In genomic region chr2:190575263-190575662, GRCh38 we compare ENCODE assay signal across 21 cellular contexts. TPM values are rescaled to one million over a fixed set of nuclear protein-coding genes. Genes with fewer than 3 reads are reported as not detected.
DNase-seq lines count a peak whose midpoint lies in the region; ATAC-seq and TF ChIP-seq lines count a peak whose summit lies in the region.
"Had no signal": no experiment of that assay in that cellular context is flagged by ENCODE, and none has a peak within 500 bp of the region (broad histone marks: within the 10 kb centered on the region; RNA-seq: fewer than 3 reads in every experiment).

No MANE protein-coding gene starts in this region.

- H3K27me3 Mint-ChIP-seq in CD4-positive, alpha-beta T cell: no peaks in the 10 kb centered on the region
- no peaks in the 10 kb centered on the region for H3K27me3 Mint-ChIP-seq in CD8-positive, alpha-beta T cell (ENCODE audit: low read depth)
- no peaks in the 10 kb centered on the region for H3K27me3 Mint-ChIP-seq in T-helper 2 cell treated with Interferon-gamma antibody and Interleukin-4, amounts not matched to agents 5 μg/mL and 100 μg/mL, for 36 hours (ENCODE audit: low read depth)
- no peaks in the 10 kb centered on the region for H3K27me3 Mint-ChIP-seq in naive thymus-derived CD4-positive, alpha-beta T cell

- no peaks in the 10 kb centered on the region for H3K9me3 ChIP-seq in CD4-positive, alpha-beta T cell (ENCODE audit: control insufficient read depth, low read length)
- H3K9me3 ChIP-seq in CD8-positive, alpha-beta T cell (ENCODE audit: low read length): no peaks in the 10 kb centered on the region
- no peaks in the 10 kb centered on the region for H3K9me3 ChIP-seq in naive thymus-derived CD4-positive, alpha-beta T cell (ENCODE audit: control insufficient read depth in 2 of 3, low read length in 3 of 3)

- POLR2A ChIA-PET in CD4-positive, alpha-beta T cell (lab: Charles Lee): interaction anchor here (0.5 to 1.5 kb wide), 4 partner anchors 9 to 42 kb away, joined by 3 read pairs; no protein-coding TSS in a partner anchor
- POLR2A ChIA-PET in CD8-positive, alpha-beta T cell (lab: Charles Lee): interaction anchor here (0.6 to 1.0 kb wide), 5 partner anchors 24 to 715 kb away, joined by 3 to 5 read pairs (median 3); no protein-coding TSS in a partner anchor
- POLR2A ChIA-PET in naive thymus-derived CD4-positive, alpha-beta T cell (lab: Charles Lee): interaction anchor here (0.6 to 0.8 kb wide), 2 partner anchors 22 to 42 kb away, joined by 3 to 6 read pairs; no protein-coding TSS in a partner anchor

- H3K27ac Mint-ChIP-seq in CD4-positive, alpha-beta T cell: peak overlapping the region; percentile 58
- peak overlapping the region; percentile 58 for H3K27ac Mint-ChIP-seq in CD8-positive, alpha-beta T cell
- H3K27ac Mint-ChIP-seq in T-helper 2 cell treated with Interferon-gamma antibody and Interleukin-4, amounts not matched to agents 5 μg/mL and 100 μg/mL, for 36 hours: peak overlapping the region; percentile 35
- H3K27ac Mint-ChIP-seq in naive thymus-derived CD4-positive, alpha-beta T cell: peak overlapping the region in 8 of 9 donors; percentile 72 to 88 (median 81)
- H3K27ac Mint-ChIP-seq: HFFc6 had no signal

- no peak overlapping the region for H3K4me3 Mint-ChIP-seq in CD4-positive, alpha-beta T cell
- peak overlapping the region; percentile 13 for H3K4me3 Mint-ChIP-seq in CD8-positive, alpha-beta T cell
- peak overlapping the region; percentile 3 for H3K4me3 Mint-ChIP-seq in T-helper 2 cell treated with Interferon-gamma antibody and Interleukin-4, amounts not matched to agents 5 μg/mL and 100 μg/mL, for 36 hours
- H3K4me3 Mint-ChIP-seq in naive thymus-derived CD4-positive, alpha-beta T cell: peak overlapping the region in 7 of 10 donors; percentile 25 to 67 (median 61)
- H3K4me3 Mint-ChIP-seq: HFFc6 had no signal

- H3K36me3 Mint-ChIP-seq in CD4-positive, alpha-beta T cell (ENCODE audit: low read depth): no peaks in the 10 kb centered on the region
- H3K36me3 Mint-ChIP-seq in CD8-positive, alpha-beta T cell: no peaks in the 10 kb centered on the region
- peaks cover 2% of the 10 kb centered on the region for H3K36me3 Mint-ChIP-seq in T-helper 2 cell treated with Interferon-gamma antibody and Interleukin-4, amounts not matched to agents 5 μg/mL and 100 μg/mL, for 36 hours (ENCODE audit: low read depth)
- peaks cover 0 to 6% (median 0%) of the 10 kb centered on the region in 5 donors for H3K36me3 Mint-ChIP-seq in naive thymus-derived CD4-positive, alpha-beta T cell

- no peaks in the 10 kb centered on the region for H3K36me3 ChIP-seq in CD8-positive, alpha-beta T cell (ENCODE audit: insufficient read depth, low read length)
- no peaks in the 10 kb centered on the region for H3K36me3 ChIP-seq in naive thymus-derived CD4-positive, alpha-beta T cell (ENCODE audit: control insufficient read depth in 2 of 3, insufficient read depth in 3 of 3, low read length in 3 of 3)

- H3K4me1 Mint-ChIP-seq in CD4-positive, alpha-beta T cell (ENCODE audit: low read depth): peaks cover 40% of the 10 kb centered on the region
- H3K4me1 Mint-ChIP-seq in CD8-positive, alpha-beta T cell (ENCODE audit: low read depth): peaks cover 43% of the 10 kb centered on the region
- H3K4me1 Mint-ChIP-seq in T-helper 2 cell treated with Interferon-gamma antibody and Interleukin-4, amounts not matched to agents 5 μg/mL and 100 μg/mL, for 36 hours (ENCODE audit: low read depth): peaks cover 29% of the 10 kb centered on the region
- H3K4me1 Mint-ChIP-seq in naive thymus-derived CD4-positive, alpha-beta T cell: peaks cover 18 to 54% (median 46%) of the 10 kb centered on the region in 7 donors

- CTCF ChIA-PET in CD4-positive, alpha-beta T cell (lab: Charles Lee): interaction anchor here (0.6 kb wide), 1 partner anchor 105 kb away, joined by 3 read pairs; no protein-coding TSS in a partner anchor
- CTCF ChIA-PET in CD8-positive, alpha-beta T cell (lab: Charles Lee): interaction anchor here (1.2 to 1.7 kb wide), 2 partner anchors 9 to 219 kb away, joined by 4 read pairs; no protein-coding TSS in a partner anchor
- CTCF ChIA-PET in naive thymus-derived CD4-positive, alpha-beta T cell (lab: Charles Lee): interaction anchor here (0.6 to 1.1 kb wide), 2 partner anchors 16 to 69 kb away, joined by 3 read pairs; no protein-coding TSS in a partner anchor

- no peak for TF ChIP-seq CTCF in CD4-positive, alpha-beta T cell (IDR thresholded peaks at IDR 0.05)
- TF ChIP-seq CTCF in CD8-positive, alpha-beta T cell (IDR thresholded peaks at IDR 0.05): no peak

- H3K9me3 Mint-ChIP-seq in CD4-positive, alpha-beta T cell: no peaks in the 10 kb centered on the region
- H3K9me3 Mint-ChIP-seq in CD8-positive, alpha-beta T cell: no peaks in the 10 kb centered on the region
- H3K9me3 Mint-ChIP-seq in T-helper 2 cell treated with Interferon-gamma antibody and Interleukin-4, amounts not matched to agents 5 μg/mL and 100 μg/mL, for 36 hours: no peaks in the 10 kb centered on the region
- H3K9me3 Mint-ChIP-seq in naive thymus-derived CD4-positive, alpha-beta T cell: no peaks in the 10 kb centered on the region
- H3K9me3 Mint-ChIP-seq: HFFc6 had no signal

- intact Hi-C loops in CD4-positive, alpha-beta T cell (cut with DNase I, micrococcal nuclease): no loop called here
- intact Hi-C loops in CD8-positive, alpha-beta T cell (cut with DNase I, micrococcal nuclease): loop anchor here in 1 of 2 experiments (5.0 kb wide), 1 partner anchor 43 kb away; the partner anchor contains the start of gene NEMP2
- intact Hi-C loops in naive thymus-derived CD4-positive, alpha-beta T cell (cut with micrococcal nuclease): loop anchor here in 1 of 2 donors (5.0 kb wide), 1 partner anchor 47 kb away; no protein-coding TSS in a partner anchor

- peak; percentile 26 for ATAC-seq in CD4-positive, alpha-beta T cell (ENCODE audit: poor library complexity)
- ATAC-seq in CD8-positive, alpha-beta T cell: no peak
- ATAC-seq in naive thymus-derived CD4-positive, alpha-beta T cell: peak; percentile 52

- H3K4me3 ChIP-seq in CD8-positive, alpha-beta T cell (ENCODE audit: low read depth, low read length): no peak overlapping the region
- H3K4me3 ChIP-seq in naive thymus-derived CD4-positive, alpha-beta T cell (ENCODE audit: low read length): no peak overlapping the region
- H3K4me3 ChIP-seq: PC-9 had no signal

- H3K27me3 ChIP-seq in CD4-positive, alpha-beta T cell (ENCODE audit: control insufficient read depth, insufficient read depth, low read length): no peaks in the 10 kb centered on the region
- H3K27me3 ChIP-seq in CD8-positive, alpha-beta T cell (ENCODE audit: insufficient read depth, low read length): no peaks in the 10 kb centered on the region
- no peaks in the 10 kb centered on the region for H3K27me3 ChIP-seq in naive thymus-derived CD4-positive, alpha-beta T cell (ENCODE audit: control insufficient read depth in 2 of 2, insufficient read depth in 2 of 2, low read length in 2 of 2)

- DNase-seq in CD4-positive, alpha-beta T cell: no peak
- DNase-seq in CD8-positive, alpha-beta T cell: no peak
- no peak for DNase-seq in T-helper 2 cell treated with Interferon-gamma antibody and Interleukin-4, amounts not matched to agents 5 μg/mL and 100 μg/mL, for 36 hours (ENCODE audit: low spot score)
- peak in 5 of 9 donors; percentile 10 to 45 (median 31) for DNase-seq in naive thymus-derived CD4-positive, alpha-beta T cell
- no peak for DNase-seq in stimulated activated CD4-positive, alpha-beta T cell treated with anti-CD3 and anti-CD28 coated beads, Interleukin-4, amount 100 ng/mL, for 1 hour
- DNase-seq in SHP77 (lab: John Stamatoyannopoulos, UW) (no peak), NCI-H748 treated with DMSO at 0.1 percent for 48 hours (lab: John Stamatoyannopoulos, UW) (no peak)
- DNase-seq: AML-193, DMS153, GF-D8, H7, HFFc6, KG1, MV-4-11, NCI-H1417, NCI-H187, NCI-H2107, NCI-H510A, NCI-H82, PC-9 had no signal

- peaks cover 24% of the 10 kb centered on the region for H3K4me1 ChIP-seq in CD8-positive, alpha-beta T cell (ENCODE audit: insufficient read depth, low read length)
- peaks cover 10 to 17% of the 10 kb centered on the region in 2 donors for H3K4me1 ChIP-seq in naive thymus-derived CD4-positive, alpha-beta T cell (ENCODE audit: control insufficient read depth in 2 of 2, insufficient read depth in 2 of 2, low read length in 2 of 2)

- H3K27ac ChIP-seq in CD4-positive, alpha-beta T cell (ENCODE audit: low read depth, low read length): no peak overlapping the region
- H3K27ac ChIP-seq in CD8-positive, alpha-beta T cell (ENCODE audit: low read depth, low read length): no peak overlapping the region
- H3K27ac ChIP-seq in naive thymus-derived CD4-positive, alpha-beta T cell (ENCODE audit: low read depth, low read length): no peak overlapping the region
- H3K27ac ChIP-seq: C4-2B, PC-9 had no signal

RNA-seq across cellular contexts. Expression of gene NEMP2, which starts 40.7 kb away (rescaled TPM):
- total RNA-seq in CD4-positive, alpha-beta T cell: 10 to 100 TPM; 11.6 to 12.2 TPM
- total RNA-seq in CD8-positive, alpha-beta T cell: 1 to 10 TPM; 7.2 to 7.8 TPM
- 10 to 100 TPM; 11.1 to 30.8 (median 18.4) TPM for total RNA-seq in naive thymus-derived CD4-positive, alpha-beta T cell
- polyA plus RNA-seq in naive thymus-derived CD4-positive, alpha-beta T cell: 10 to 100 TPM; 10.0 to 13.4 TPM

Comparison
In these comparisons a context has a peak if more than half of its experiments do, and no peak if none do; other contexts are left out.
1. DNase-seq: peak in naive thymus-derived CD4-positive, alpha-beta T cell (5 of 9); none in CD4-positive, alpha-beta T cell (0 of 10), CD8-positive, alpha-beta T cell (0 of 7), T-helper 2 cell treated with Interferon-gamma antibody and Interleukin-4, amounts not matched to agents 5 μg/mL and 100 μg/mL, for 36 hours (single experiment), stimulated activated CD4-positive, alpha-beta T cell treated with anti-CD3 and anti-CD28 coated beads, Interleukin-4, amount 100 ng/mL, for 1 hour (single experiment), SHP77 (0 of 2) and NCI-H748 treated with DMSO at 0.1 percent for 48 hours (single experiment).
2. Peak in every context shown above with its lines, with median percentiles within 50 percentile points of each other: H3K27ac Mint-ChIP-seq.